8 cellular contexts compared by ENCODE assay signal in genomic region chr9:121299467-121300282, GRCh38. TPM values are rescaled to one million over a fixed set of nuclear protein-coding genes. Genes with fewer than 3 reads are reported as not detected.
DNase-seq lines count a peak whose midpoint lies in the region; ATAC-seq and TF ChIP-seq lines count a peak whose summit lies in the region.

No MANE protein-coding gene starts in this region.

- peaks cover 14 to 18% (median 15%) of the 10 kb centered on the region in 4 donors for H3K4me1 Mint-ChIP-seq in CD4-positive, alpha-beta memory T cell
- peaks cover 20 to 29% (median 27%) of the 10 kb centered on the region in 3 donors for H3K4me1 Mint-ChIP-seq in naive B cell

- H3K4me1 ChIP-seq in CD4-positive, alpha-beta memory T cell (ENCODE audit: insufficient read depth, low read length) = peaks cover 9% of the 10 kb centered on the region
- H3K4me1 ChIP-seq in vagina = peaks cover 92% of the 10 kb centered on the region

- H3K9me3 Mint-ChIP-seq in CD4-positive, alpha-beta memory T cell = no peaks in the 10 kb centered on the region
- H3K9me3 Mint-ChIP-seq in naive B cell = no peaks in the 10 kb centered on the region

- intact Hi-C loops in CD4-positive, alpha-beta memory T cell (cut with micrococcal nuclease) = no loop called here
- intact Hi-C loops in vagina (cut with DNase I) = no loop called here

- peak in 2 of 5 donors; percentile 10 to 18 for DNase-seq in CD4-positive, alpha-beta memory T cell
- DNase-seq in HEK293T (ENCODE audit: extremely low spot score) = peak; percentile 66
- peak; percentile 71 for DNase-seq in activated CD8-positive, alpha-beta memory T cell treated with anti-CD3 and anti-CD28 coated beads for 24 hours
- DNase-seq in fibroblast of mammary gland (ENCODE audit: low read depth) = no peak
- DNase-seq in naive B cell = peak; percentile 25
- DNase-seq in vagina (ENCODE audit: extremely low spot score in 2 of 2) = no peak
- no peak for DNase-seq in H4 (ENCODE audit: low spot score)
- DNase-seq in KBM-7 = no peak

- peak overlapping the region in 1 of 7 donors; percentile 38 for H3K27ac Mint-ChIP-seq in CD4-positive, alpha-beta memory T cell
- peak overlapping the region in 5 of 6 donors; percentile 74 to 92 (median 88) for H3K27ac Mint-ChIP-seq in naive B cell

- peak overlapping the region; percentile 70 to 87 (median 81) for H3K4me3 Mint-ChIP-seq in CD4-positive, alpha-beta memory T cell
- H3K4me3 Mint-ChIP-seq in naive B cell = peak overlapping the region; percentile 86 to 93 (median 91)

- no peak overlapping the region for H3K4me3 ChIP-seq in CD4-positive, alpha-beta memory T cell (ENCODE audit: low read length in 2 of 2)
- peak overlapping the region; percentile 46 for H3K4me3 ChIP-seq in fibroblast of mammary gland (ENCODE audit: control insufficient read depth, low read depth, low read length)
- H3K4me3 ChIP-seq in vagina = peak overlapping the region; percentile 60 to 70

- CTCF ChIA-PET in CD4-positive, alpha-beta memory T cell (lab: Charles Lee; ENCODE audit: partially characterized antibody) = interaction anchor here (0.8 to 1.4 kb wide), 3 partner anchors 20 to 75 kb away, joined by 3 to 5 read pairs (median 5); no protein-coding TSS in a partner anchor
- CTCF ChIA-PET in HEK293T (lab: Yijun Ruan, JAX) = interaction anchor here (1.0 to 1.4 kb wide), 3 partner anchors 20 to 86 kb away, joined by 3 to 6 read pairs (median 3); no protein-coding TSS in a partner anchor

- in situ Hi-C loops in KBM-7 (cut with MboI; ENCODE audit: low pct_unique_long_range_greater_than_20kb, low sequenced_read_pairs) = no loop called here

- H3K27me3 Mint-ChIP-seq in CD4-positive, alpha-beta memory T cell = peaks cover 10 to 15% of the 10 kb centered on the region in 2 donors
- peaks cover 5 to 9% (median 9%) of the 10 kb centered on the region in 3 donors for H3K27me3 Mint-ChIP-seq in naive B cell

- H3K36me3 Mint-ChIP-seq in CD4-positive, alpha-beta memory T cell = peaks cover 0 to 27% of the 10 kb centered on the region in 2 donors
- peaks cover 0 to 8% of the 10 kb centered on the region in 2 donors for H3K36me3 Mint-ChIP-seq in naive B cell

- TF ChIP-seq CTCF in fibroblast of mammary gland (conservative IDR thresholded peaks at IDR 0.05; ENCODE audit: control insufficient read depth, insufficient read depth, low read depth, low read length) (no peak), vagina (IDR thresholded peaks at IDR 0.05) (no peak)

- ATAC-seq in naive B cell (ENCODE audit: low read depth in 2 of 2) = peak; percentile 67 to 75

- no peaks in the 10 kb centered on the region for H3K36me3 ChIP-seq in CD4-positive, alpha-beta memory T cell (ENCODE audit: insufficient read depth, low read length)
- H3K36me3 ChIP-seq in vagina = peaks cover 0 to 31% of the 10 kb centered on the region in 2 donors

- H3K27ac ChIP-seq in CD4-positive, alpha-beta memory T cell (ENCODE audit: low read depth, low read length) = no peak overlapping the region
- H3K27ac ChIP-seq in vagina = peak overlapping the region; percentile 97

- no peaks in the 10 kb centered on the region for H3K9me3 ChIP-seq in CD4-positive, alpha-beta memory T cell (ENCODE audit: control insufficient read depth in 1 of 2, low read length in 2 of 2)
- H3K9me3 ChIP-seq in vagina = no peaks in the 10 kb centered on the region

- no peaks in the 10 kb centered on the region for H3K27me3 ChIP-seq in CD4-positive, alpha-beta memory T cell (ENCODE audit: insufficient read depth, low read length)
- H3K27me3 ChIP-seq in vagina = no peaks in the 10 kb centered on the region

- POLR2A ChIA-PET in CD4-positive, alpha-beta memory T cell (lab: Charles Lee; ENCODE audit: partially characterized antibody) = no interaction called here
- POLR2A ChIA-PET in HEK293T (lab: Yijun Ruan, JAX) = no interaction called here

- peak in 1 of 2 donors; percentile 52 for TF ChIP-seq POLR2A in vagina (IDR thresholded peaks at IDR 0.05)

TF ChIP-seq in HEK293T, 16 proteins besides CTCF, POLR2A, EP300 and RAD21:
- TF ChIP-seq BHLHE40 (IDR thresholded peaks at IDR 0.05; ENCODE audit: borderline replicate concordance) (no peak), NFRKB (IDR thresholded peaks at IDR 0.05) (no peak), HDGF (IDR thresholded peaks at IDR 0.05; ENCODE audit: borderline replicate concordance) (no peak), ELF4 (IDR thresholded peaks at IDR 0.05) (no peak), FOXA1 (IDR thresholded peaks at IDR 0.05) (no peak), FOXM1 (IDR thresholded peaks at IDR 0.05; ENCODE audit: borderline replicate concordance) (no peak), LEF1 (IDR thresholded peaks at IDR 0.05; ENCODE audit: borderline replicate concordance) (no peak), ZNF384 (IDR thresholded peaks at IDR 0.05) (no peak), L3MBTL2 (conservative IDR thresholded peaks at IDR 0.05) (no peak), SP1 (IDR thresholded peaks at IDR 0.05) (no peak), CTBP1 (IDR thresholded peaks at IDR 0.05; ENCODE audit: borderline replicate concordance) (no peak), ARNT (IDR thresholded peaks at IDR 0.05) (no peak), TARDBP (IDR thresholded peaks at IDR 0.05) (no peak), FOXK2 (IDR thresholded peaks at IDR 0.05) (no peak), SUZ12 (IDR thresholded peaks at IDR 0.05) (no peak), PKNOX1 (IDR thresholded peaks at IDR 0.05) (no peak)

RNA-seq across cellular contexts. Expression of gene GSN, which starts 31.7 kb away (rescaled TPM):
- 1 to 10 TPM; 7.8 to 8.7 TPM for total RNA-seq in CD4-positive, alpha-beta memory T cell
- 1 to 10 TPM; 1.9 to 4.1 TPM for polyA plus RNA-seq in CD4-positive, alpha-beta memory T cell
- 10 to 100 TPM in 3 of 6 donors, 1 to 10 TPM in 3; 3.3 to 13.5 (median 8.0) TPM for polyA plus RNA-seq in naive B cell (ENCODE audit: low read depth in 6 of 6)
- 2,053 TPM for total RNA-seq in vagina
- 125 and 137 TPM in 2 replicates for total RNA-seq in H4 (2014; rRNA removed; shearing (Covaris generic))

Comparison
In these comparisons a context has a peak if more than half of its experiments do, and no peak if none do; other contexts are left out.
1. DNase-seq: peak in HEK293T (single experiment), activated CD8-positive, alpha-beta memory T cell treated with anti-CD3 and anti-CD28 coated beads for 24 hours (single experiment) and naive B cell (single experiment); none in fibroblast of mammary gland (single experiment), vagina (0 of 2), H4 (single experiment) and KBM-7 (single experiment).
2. H3K4me3 ChIP-seq: peak in fibroblast of mammary gland (single experiment) and vagina (2 of 2); none in CD4-positive, alpha-beta memory T cell (0 of 2).
3. RNA of gene GSN, which starts 31.7 kb away (total RNA-seq): 2,053 TPM in vagina (single experiment); 125 to 137 TPM in H4 and 7.8 to 8.7 TPM in CD4-positive, alpha-beta memory T cell; every median in the first group is over 10 times any median in the second.